Comparison of ENCODE assay signal across 8 cellular contexts in the genomic region with DNA sequence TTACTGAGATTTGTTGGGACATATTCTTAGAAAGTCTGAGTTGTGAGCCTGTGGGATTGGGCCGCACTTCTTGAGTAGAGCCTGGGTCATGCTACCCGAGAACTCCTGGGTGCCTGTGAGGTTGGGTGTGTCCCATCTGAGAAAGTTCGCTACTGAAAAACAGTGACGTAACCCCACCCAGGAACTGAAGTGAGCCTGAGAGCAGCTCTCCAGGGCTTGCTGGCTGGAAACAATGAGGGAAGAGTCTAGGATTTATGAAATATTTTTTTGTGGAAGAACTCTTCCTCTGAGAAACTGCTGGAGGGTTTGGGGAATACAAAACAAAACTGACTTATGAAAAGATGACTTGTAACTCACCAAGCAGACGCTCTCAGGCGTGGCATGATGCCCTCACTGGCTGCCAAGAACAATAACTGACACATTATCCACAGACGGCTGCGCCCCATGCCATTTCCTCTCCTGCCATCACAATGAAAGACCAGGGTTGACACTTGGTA.
DNase-seq lines count a peak whose midpoint lies in the region; ATAC-seq and TF ChIP-seq lines count a peak whose summit lies in the region.

No MANE protein-coding gene starts in this region.

- peak overlapping the region; percentile 37 to 89 (median 81) for H3K27ac ChIP-seq in heart left ventricle

- no peak for TF ChIP-seq CTCF in Calu3 (IDR thresholded peaks at IDR 0.05; ENCODE audit: unreplicated experiment)
- no peak for TF ChIP-seq CTCF in heart left ventricle (IDR thresholded peaks at IDR 0.05)

- BruUV-seq in Calu3 (replicated peaks; lab: Mats Ljungman, UMichigan): no TSS peak

- H3K27me3 Mint-ChIP-seq in Calu3 (ENCODE audit: unreplicated experiment): no peaks in the 10 kb centered on the region
- H3K27me3 Mint-ChIP-seq in activated naive CD8-positive, alpha-beta T cell treated with anti-CD3 and anti-CD28 coated beads for 36 hours: no peaks in the 10 kb centered on the region

- H3K9me3 ChIP-seq in heart left ventricle: no peaks in the 10 kb centered on the region

- peak overlapping the region; percentile 59 for H3K4me3 Mint-ChIP-seq in Calu3 (ENCODE audit: low read depth, unreplicated experiment)
- peak overlapping the region; percentile 45 for H3K4me3 Mint-ChIP-seq in activated naive CD8-positive, alpha-beta T cell treated with anti-CD3 and anti-CD28 coated beads for 36 hours

- CTCF ChIA-PET in Calu3 (lab: Charles Lee): interaction anchor here (0.9 to 3.0 kb wide), 9 partner anchors 10 to 130 kb away, joined by 3 to 14 read pairs (median 4); no protein-coding TSS in a partner anchor

- peaks cover 77% of the 10 kb centered on the region for H3K4me1 Mint-ChIP-seq in Calu3 (ENCODE audit: low read depth, unreplicated experiment)
- H3K4me1 Mint-ChIP-seq in activated naive CD8-positive, alpha-beta T cell treated with anti-CD3 and anti-CD28 coated beads for 36 hours: peaks cover 90% of the 10 kb centered on the region

- peaks cover 0 to 2% (median 0%) of the 10 kb centered on the region in 9 donors for H3K36me3 ChIP-seq in heart left ventricle

- peak overlapping the region in 5 of 12 donors; percentile 6 to 19 (median 8) for H3K4me3 ChIP-seq in heart left ventricle

- no peaks in the 10 kb centered on the region for H3K27me3 ChIP-seq in heart left ventricle

- peaks cover 35% of the 10 kb centered on the region for H3K36me3 Mint-ChIP-seq in Calu3 (ENCODE audit: insufficient read depth, unreplicated experiment)
- peaks cover 15% of the 10 kb centered on the region for H3K36me3 Mint-ChIP-seq in activated naive CD8-positive, alpha-beta T cell treated with anti-CD3 and anti-CD28 coated beads for 36 hours

- peak; percentile 71 for DNase-seq in Calu3
- peak; percentile 83 for DNase-seq in RPMI7951 (ENCODE audit: low read depth)
- DNase-seq in activated naive CD8-positive, alpha-beta T cell treated with anti-CD3 and anti-CD28 coated beads for 36 hours: peak; percentile 56
- DNase-seq in heart left ventricle: peak; percentile 60 to 88 (median 79)
- peak; percentile 62 for DNase-seq in stimulated activated CD4-positive, alpha-beta T cell treated with anti-CD3 and anti-CD28 coated beads, Interleukin-15, amount 100 ng/mL, for 24 hours
- DNase-seq in NOMO-1 treated with DMSO at 0.1 percent for 48 hours (lab: John Stamatoyannopoulos, UW; ENCODE audit: unreplicated experiment): no peak

- H3K27ac Mint-ChIP-seq in Calu3 (ENCODE audit: unreplicated experiment): peak overlapping the region; percentile 82
- H3K27ac Mint-ChIP-seq in activated naive CD8-positive, alpha-beta T cell treated with anti-CD3 and anti-CD28 coated beads for 36 hours: peak overlapping the region; percentile 86

- ATAC-seq in HG03039 (IDR thresholded peaks at IDR 0.05; ENCODE audit: unreplicated experiment) (peak; percentile 52), heart left ventricle (peak in 3 of 4 donors; percentile 51 to 55 (median 55)), GM18870 (IDR thresholded peaks at IDR 0.05; ENCODE audit: unreplicated experiment) (no peak)

- TF ChIP-seq POLR2A in heart left ventricle (IDR thresholded peaks at IDR 0.05): no peak

- peaks cover 2 to 99% (median 76%) of the 10 kb centered on the region in 12 donors for H3K4me1 ChIP-seq in heart left ventricle

- 16 to 28% (median 22%) methylated on average over 8 of the region's 8 CpGs for WGBS in heart left ventricle, 4 donors

- no peaks in the 10 kb centered on the region for H3K9me3 Mint-ChIP-seq in Calu3 (ENCODE audit: low read depth, unreplicated experiment)
- peaks cover 2% of the 10 kb centered on the region for H3K9me3 Mint-ChIP-seq in activated naive CD8-positive, alpha-beta T cell treated with anti-CD3 and anti-CD28 coated beads for 36 hours

- intact Hi-C loops in Calu3 (cut with micrococcal nuclease; ENCODE audit: unreplicated experiment) (loop anchor here (1.0 kb wide), 1 partner anchor 54 kb away; no protein-coding TSS in a partner anchor), heart left ventricle (cut with DNase I) (loop anchor here in 3 of 10 donors (5.0 kb wide), 1 partner anchor 67 kb away; a partner anchor contains a TSS)
